11 cellular contexts compared by ENCODE assay signal in genomic region chr10:11146402-11147171, GRCh38.
DNase-seq lines count a peak whose midpoint lies in the region; FAIRE-seq and TF ChIP-seq lines count a peak whose summit lies in the region.
"Had no signal": no experiment of that assay in that cellular context is flagged by ENCODE, and none has a peak within 500 bp of the region (broad histone marks: within the 10 kb centered on the region; RNA-seq: fewer than 3 reads in every experiment).

No MANE protein-coding gene starts in this region.

- H3K9me3 ChIP-seq in CD8-positive, alpha-beta memory T cell (ENCODE audit: low read length), result no peaks in the 10 kb centered on the region
- no peaks in the 10 kb centered on the region for H3K9me3 ChIP-seq in MG63
- H3K9me3 ChIP-seq in BE2C, result no peaks in the 10 kb centered on the region
- H3K9me3 ChIP-seq: thoracic aorta had no signal

- H3K4me3 Mint-ChIP-seq in CD8-positive, alpha-beta memory T cell, result peak overlapping the region; percentile 5 to 85 (median 81)

- POLR2A ChIA-PET in CD8-positive, alpha-beta memory T cell (lab: Charles Lee), result interaction anchor here (1.3 to 3.6 kb wide), 4 partner anchors 18 to 80 kb away, joined by 4 to 121 read pairs (median 7); no protein-coding TSS in a partner anchor

- FAIRE-seq in urothelium cell line (lab: Jason Lieb, UNC), result no peak

- peak overlapping the region; percentile 97 to 100 (median 99) for H3K27ac Mint-ChIP-seq in CD8-positive, alpha-beta memory T cell

- no peaks in the 10 kb centered on the region for H3K27me3 Mint-ChIP-seq in CD8-positive, alpha-beta memory T cell

- H3K4me3 ChIP-seq in CD8-positive, alpha-beta memory T cell (ENCODE audit: low read length), result peak overlapping the region; percentile 6
- H3K4me3 ChIP-seq in MG63, result no peak overlapping the region
- H3K4me3 ChIP-seq in BE2C (ENCODE audit: low read depth, low read length), result no peak overlapping the region
- H3K4me3 ChIP-seq: SK-N-MC, thoracic aorta had no signal

- H3K27me3 ChIP-seq in CD8-positive, alpha-beta memory T cell (ENCODE audit: insufficient read depth, low read length, poor library complexity, severe bottlenecking), result no peaks in the 10 kb centered on the region
- H3K27me3 ChIP-seq in MG63 (no peaks in the 10 kb centered on the region), BE2C (no peaks in the 10 kb centered on the region)

- CTCF ChIA-PET in CD8-positive, alpha-beta memory T cell (lab: Charles Lee), result interaction anchor here (0.8 to 10.8 kb wide), 8 partner anchors 15 to 123 kb away, joined by 3 to 288 read pairs (median 10); no protein-coding TSS in a partner anchor

- H3K9me3 Mint-ChIP-seq in CD8-positive, alpha-beta memory T cell, result no peaks in the 10 kb centered on the region

- H3K4me1 Mint-ChIP-seq in CD8-positive, alpha-beta memory T cell, result peaks cover 97 to 99% (median 99%) of the 10 kb centered on the region in 3 donors

- H3K4me1 ChIP-seq in CD8-positive, alpha-beta memory T cell (ENCODE audit: insufficient read depth, low read length), result peaks cover 99% of the 10 kb centered on the region
- no peaks in the 10 kb centered on the region for H3K4me1 ChIP-seq in BE2C

- DNase-seq in CD8-positive, alpha-beta memory T cell, result no peak
- DNase-seq in MG63 (peak; percentile 62), astrocyte of the hippocampus (ENCODE audit: low read depth, low spot score) (peak; percentile 82), myocyte (ENCODE audit: low read depth) (peak; percentile 51), BE2C (no peak), NCI-H2081 (lab: John Stamatoyannopoulos, UW) (no peak), urothelium cell line (ENCODE audit: low spot score) (no peak)
- DNase-seq in stimulated activated CD4-positive, alpha-beta T cell treated with anti-CD3 and anti-CD28 coated beads, Interleukin-4, amount 100 ng/mL, for 1 hour, result no peak
- DNase-seq: NCI-H446 treated with DMSO at 0.1 percent for 48 hours had no signal

- H3K36me3 ChIP-seq in CD8-positive, alpha-beta memory T cell (ENCODE audit: insufficient read depth, low read length), result no peaks in the 10 kb centered on the region
- H3K36me3 ChIP-seq in MG63 (no peaks in the 10 kb centered on the region), BE2C (no peaks in the 10 kb centered on the region)
- H3K36me3 ChIP-seq: thoracic aorta had no signal

- peak overlapping the region; percentile 40 for H3K27ac ChIP-seq in CD8-positive, alpha-beta memory T cell (ENCODE audit: low read depth, low read length)
- H3K27ac ChIP-seq: SK-N-MC, thoracic aorta had no signal

- TF ChIP-seq CTCF in BE2C (IDR thresholded peaks at IDR 0.05; ENCODE audit: low read depth, low read length), result no peak

- no peaks in the 10 kb centered on the region for H3K36me3 Mint-ChIP-seq in CD8-positive, alpha-beta memory T cell

Comparison
In these comparisons a context has a peak if more than half of its experiments do, and no peak if none do; other contexts are left out.
1. DNase-seq: peak in MG63 (single experiment), astrocyte of the hippocampus (single experiment) and myocyte (single experiment); none in CD8-positive, alpha-beta memory T cell (0 of 5), stimulated activated CD4-positive, alpha-beta T cell treated with anti-CD3 and anti-CD28 coated beads, Interleukin-4, amount 100 ng/mL, for 1 hour (single experiment), BE2C (single experiment), NCI-H2081 (0 of 2) and urothelium cell line (single experiment).